2 cellular contexts compared by ENCODE assay signal in the genomic region with DNA sequence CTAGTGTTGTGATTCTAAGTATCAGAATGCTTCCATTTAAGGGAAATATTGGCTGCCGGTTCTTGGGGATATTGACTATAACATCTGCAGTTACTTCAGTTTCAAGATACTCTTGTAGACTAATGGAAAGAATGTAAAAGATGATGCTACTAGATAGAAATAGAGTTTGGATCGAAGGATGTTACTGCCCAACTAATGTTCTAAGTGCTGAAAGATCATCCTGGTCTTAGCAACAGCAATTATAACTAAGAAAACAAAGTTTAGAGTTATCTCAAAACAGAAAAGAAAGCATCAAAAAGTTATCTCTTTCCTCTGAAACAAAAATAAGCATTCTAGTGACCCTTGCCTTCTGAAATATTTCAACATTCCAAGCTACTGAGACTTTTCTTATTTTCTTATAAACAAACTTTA.
TF ChIP-seq lines count a peak whose summit lies in the region.

No MANE protein-coding gene starts in this region.

TF ChIP-seq in liver, 16 proteins besides CTCF, POLR2A, EP300 and RAD21:
- TF ChIP-seq HNF4A (conservative IDR thresholded peaks at IDR 0.05), result peak in 1 of 2 donors; percentile 2
- TF ChIP-seq NR2F2 (IDR thresholded peaks at IDR 0.05), result peak; percentile 45
- TF ChIP-seq, protein P1, sequence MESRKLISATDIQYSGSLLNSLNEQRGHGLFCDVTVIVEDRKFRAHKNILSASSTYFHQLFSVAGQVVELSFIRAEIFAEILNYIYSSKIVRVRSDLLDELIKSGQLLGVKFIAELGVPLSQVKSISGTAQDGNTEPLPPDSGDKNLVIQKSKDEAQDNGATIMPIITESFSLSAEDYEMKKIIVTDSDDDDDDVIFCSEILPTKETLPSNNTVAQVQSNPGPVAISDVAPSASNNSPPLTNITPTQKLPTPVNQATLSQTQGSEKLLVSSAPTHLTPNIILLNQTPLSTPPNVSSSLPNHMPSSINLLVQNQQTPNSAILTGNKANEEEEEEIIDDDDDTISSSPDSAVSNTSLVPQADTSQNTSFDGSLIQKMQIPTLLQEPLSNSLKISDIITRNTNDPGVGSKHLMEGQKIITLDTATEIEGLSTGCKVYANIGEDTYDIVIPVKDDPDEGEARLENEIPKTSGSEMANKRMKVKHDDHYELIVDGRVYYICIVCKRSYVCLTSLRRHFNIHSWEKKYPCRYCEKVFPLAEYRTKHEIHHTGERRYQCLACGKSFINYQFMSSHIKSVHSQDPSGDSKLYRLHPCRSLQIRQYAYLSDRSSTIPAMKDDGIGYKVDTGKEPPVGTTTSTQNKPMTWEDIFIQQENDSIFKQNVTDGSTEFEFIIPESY (IDR thresholded peaks at IDR 0.05), result no peak

TF ChIP-seq in HepG2, 621 proteins besides CTCF, POLR2A, EP300 and RAD21 (continued from another document):
- TF ChIP-seq TCF12 (IDR thresholded peaks at IDR 0.05) (no peak), TCF12 (CRISPR knock-in tag; IDR thresholded peaks at IDR 0.05) (no peak), SIN3A (IDR thresholded peaks at IDR 0.05; ENCODE audit: borderline replicate concordance, low read depth, low read length) (no peak), ZNF549 (CRISPR knock-in tag; IDR thresholded peaks at IDR 0.05) (no peak), ZFP1 (CRISPR knock-in tag; IDR thresholded peaks at IDR 0.05) (no peak), ZSCAN29 (CRISPR knock-in tag; conservative IDR thresholded peaks at IDR 0.05) (no peak), SP5 (CRISPR knock-in tag; IDR thresholded peaks at IDR 0.05; ENCODE audit: borderline replicate concordance, low read depth) (no peak), TP53 (CRISPR knock-in tag; conservative IDR thresholded peaks at IDR 0.05) (no peak), SRSF9 (IDR thresholded peaks at IDR 0.05; ENCODE audit: borderline replicate concordance, insufficient read depth, low read depth, low read length, poor library complexity, severe bottlenecking) (no peak), CCAR2 (optimal IDR thresholded peaks at IDR 0.05; ENCODE audit: low read depth, low read length) (no peak), ATAD3A (CRISPR knock-in tag; IDR thresholded peaks at IDR 0.05) (no peak), CCDC6 (CRISPR knock-in tag; IDR thresholded peaks at IDR 0.05) (no peak), CBX1 (IDR thresholded peaks at IDR 0.05; ENCODE audit: low read depth) (no peak), KAT8 (CRISPR knock-in tag; IDR thresholded peaks at IDR 0.05) (no peak), JARID2 (CRISPR knock-in tag; IDR thresholded peaks at IDR 0.05; ENCODE audit: insufficient replicate concordance) (no peak)
- TF ChIP-seq, protein P2, sequence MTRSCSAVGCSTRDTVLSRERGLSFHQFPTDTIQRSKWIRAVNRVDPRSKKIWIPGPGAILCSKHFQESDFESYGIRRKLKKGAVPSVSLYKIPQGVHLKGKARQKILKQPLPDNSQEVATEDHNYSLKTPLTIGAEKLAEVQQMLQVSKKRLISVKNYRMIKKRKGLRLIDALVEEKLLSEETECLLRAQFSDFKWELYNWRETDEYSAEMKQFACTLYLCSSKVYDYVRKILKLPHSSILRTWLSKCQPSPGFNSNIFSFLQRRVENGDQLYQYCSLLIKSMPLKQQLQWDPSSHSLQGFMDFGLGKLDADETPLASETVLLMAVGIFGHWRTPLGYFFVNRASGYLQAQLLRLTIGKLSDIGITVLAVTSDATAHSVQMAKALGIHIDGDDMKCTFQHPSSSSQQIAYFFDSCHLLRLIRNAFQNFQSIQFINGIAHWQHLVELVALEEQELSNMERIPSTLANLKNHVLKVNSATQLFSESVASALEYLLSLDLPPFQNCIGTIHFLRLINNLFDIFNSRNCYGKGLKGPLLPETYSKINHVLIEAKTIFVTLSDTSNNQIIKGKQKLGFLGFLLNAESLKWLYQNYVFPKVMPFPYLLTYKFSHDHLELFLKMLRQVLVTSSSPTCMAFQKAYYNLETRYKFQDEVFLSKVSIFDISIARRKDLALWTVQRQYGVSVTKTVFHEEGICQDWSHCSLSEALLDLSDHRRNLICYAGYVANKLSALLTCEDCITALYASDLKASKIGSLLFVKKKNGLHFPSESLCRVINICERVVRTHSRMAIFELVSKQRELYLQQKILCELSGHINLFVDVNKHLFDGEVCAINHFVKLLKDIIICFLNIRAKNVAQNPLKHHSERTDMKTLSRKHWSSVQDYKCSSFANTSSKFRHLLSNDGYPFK (CRISPR knock-in tag; IDR thresholded peaks at IDR 0.05; ENCODE audit: borderline replicate concordance), result no peak
- TF ChIP-seq, protein P3, sequence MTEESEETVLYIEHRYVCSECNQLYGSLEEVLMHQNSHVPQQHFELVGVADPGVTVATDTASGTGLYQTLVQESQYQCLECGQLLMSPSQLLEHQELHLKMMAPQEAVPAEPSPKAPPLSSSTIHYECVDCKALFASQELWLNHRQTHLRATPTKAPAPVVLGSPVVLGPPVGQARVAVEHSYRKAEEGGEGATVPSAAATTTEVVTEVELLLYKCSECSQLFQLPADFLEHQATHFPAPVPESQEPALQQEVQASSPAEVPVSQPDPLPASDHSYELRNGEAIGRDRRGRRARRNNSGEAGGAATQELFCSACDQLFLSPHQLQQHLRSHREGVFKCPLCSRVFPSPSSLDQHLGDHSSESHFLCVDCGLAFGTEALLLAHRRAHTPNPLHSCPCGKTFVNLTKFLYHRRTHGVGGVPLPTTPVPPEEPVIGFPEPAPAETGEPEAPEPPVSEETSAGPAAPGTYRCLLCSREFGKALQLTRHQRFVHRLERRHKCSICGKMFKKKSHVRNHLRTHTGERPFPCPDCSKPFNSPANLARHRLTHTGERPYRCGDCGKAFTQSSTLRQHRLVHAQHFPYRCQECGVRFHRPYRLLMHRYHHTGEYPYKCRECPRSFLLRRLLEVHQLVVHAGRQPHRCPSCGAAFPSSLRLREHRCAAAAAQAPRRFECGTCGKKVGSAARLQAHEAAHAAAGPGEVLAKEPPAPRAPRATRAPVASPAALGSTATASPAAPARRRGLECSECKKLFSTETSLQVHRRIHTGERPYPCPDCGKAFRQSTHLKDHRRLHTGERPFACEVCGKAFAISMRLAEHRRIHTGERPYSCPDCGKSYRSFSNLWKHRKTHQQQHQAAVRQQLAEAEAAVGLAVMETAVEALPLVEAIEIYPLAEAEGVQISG (CRISPR knock-in tag; IDR thresholded peaks at IDR 0.05), result no peak
- TF ChIP-seq, protein P4, sequence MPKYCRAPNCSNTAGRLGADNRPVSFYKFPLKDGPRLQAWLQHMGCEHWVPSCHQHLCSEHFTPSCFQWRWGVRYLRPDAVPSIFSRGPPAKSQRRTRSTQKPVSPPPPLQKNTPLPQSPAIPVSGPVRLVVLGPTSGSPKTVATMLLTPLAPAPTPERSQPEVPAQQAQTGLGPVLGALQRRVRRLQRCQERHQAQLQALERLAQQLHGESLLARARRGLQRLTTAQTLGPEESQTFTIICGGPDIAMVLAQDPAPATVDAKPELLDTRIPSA (CRISPR knock-in tag; IDR thresholded peaks at IDR 0.05; ENCODE audit: borderline replicate concordance), result no peak
- TF ChIP-seq, protein P5, sequence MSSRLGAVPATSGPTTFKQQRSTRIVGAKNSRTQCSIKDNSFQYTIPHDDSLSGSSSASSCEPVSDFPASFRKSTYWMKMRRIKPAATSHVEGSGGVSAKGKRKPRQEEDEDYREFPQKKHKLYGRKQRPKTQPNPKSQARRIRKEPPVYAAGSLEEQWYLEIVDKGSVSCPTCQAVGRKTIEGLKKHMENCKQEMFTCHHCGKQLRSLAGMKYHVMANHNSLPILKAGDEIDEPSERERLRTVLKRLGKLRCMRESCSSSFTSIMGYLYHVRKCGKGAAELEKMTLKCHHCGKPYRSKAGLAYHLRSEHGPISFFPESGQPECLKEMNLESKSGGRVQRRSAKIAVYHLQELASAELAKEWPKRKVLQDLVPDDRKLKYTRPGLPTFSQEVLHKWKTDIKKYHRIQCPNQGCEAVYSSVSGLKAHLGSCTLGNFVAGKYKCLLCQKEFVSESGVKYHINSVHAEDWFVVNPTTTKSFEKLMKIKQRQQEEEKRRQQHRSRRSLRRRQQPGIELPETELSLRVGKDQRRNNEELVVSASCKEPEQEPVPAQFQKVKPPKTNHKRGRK (CRISPR knock-in tag; IDR thresholded peaks at IDR 0.05), result no peak
